ENCODE assay signal across 9 cellular contexts in genomic region chr1:212856755-212857154, GRCh38. TPM values are rescaled to one million over a fixed set of nuclear protein-coding genes. Genes with fewer than 3 reads are reported as not detected.
DNase-seq lines count a peak whose midpoint lies in the region; ATAC-seq, FAIRE-seq and TF ChIP-seq lines count a peak whose summit lies in the region.
"Had no signal": no experiment of that assay in that cellular context is flagged by ENCODE, and none has a peak within 500 bp of the region (broad histone marks: within the 10 kb centered on the region; RNA-seq: fewer than 3 reads in every experiment).

No MANE protein-coding gene starts in this region.

- H3K36me3 ChIP-seq in A673 (ENCODE audit: insufficient read depth, low read length, poor library complexity, severe bottlenecking) = no peaks in the 10 kb centered on the region
- H3K36me3 ChIP-seq in WERI-Rb-1 = peaks cover 32% of the 10 kb centered on the region

- H3K27ac ChIP-seq in A673 (ENCODE audit: low read depth, low read length, poor library complexity, severe bottlenecking) = no peak overlapping the region
- peak overlapping the region; percentile 94 for H3K27ac ChIP-seq in WERI-Rb-1

- CTCF ChIA-PET in A673 (lab: Charles Lee) = no interaction called here

- H3K27ac Mint-ChIP-seq in memory B cell = no peak overlapping the region

- H3K27me3 ChIP-seq in A673 (replicated peaks; ENCODE audit: insufficient read depth, low read depth, low read length, poor library complexity) = no peaks in the 10 kb centered on the region
- H3K27me3 ChIP-seq in WERI-Rb-1 (ENCODE audit: insufficient read depth, low read depth, severe bottlenecking) = no peaks in the 10 kb centered on the region

- ATAC-seq in memory B cell (ENCODE audit: low read depth) = no peak
- ATAC-seq in HG02885 (IDR thresholded peaks at IDR 0.05; ENCODE audit: poor library complexity, unreplicated experiment) = no peak

- H3K9me3 ChIP-seq in A673 (ENCODE audit: low read depth, low read length, poor library complexity, severe bottlenecking) = no peaks in the 10 kb centered on the region
- H3K9me3 ChIP-seq in WERI-Rb-1 (ENCODE audit: severe bottlenecking) = no peaks in the 10 kb centered on the region

- intact Hi-C loops in A673 (cut with micrococcal nuclease; ENCODE audit: unreplicated experiment) (loop anchor here (5.0 kb wide), 1 partner anchor 64 kb away; the partner anchor contains the start of genes NSL1 and TATDN3), posterior vena cava (cut with DNase I) (no loop called here)

- peaks cover 10% of the 10 kb centered on the region for H3K4me1 Mint-ChIP-seq in memory B cell

- DNase-seq in A673 (ENCODE audit: low spot score) (no peak), GM12892 (ENCODE audit: insufficient read length) (no peak), WERI-Rb-1 (no peak), memory B cell (ENCODE audit: low spot score in 2 of 2) (no peak), posterior vena cava (ENCODE audit: low spot score) (no peak), NCI-H2196 (lab: John Stamatoyannopoulos, UW; ENCODE audit: unreplicated experiment) (no peak), amygdala (lab: John Stamatoyannopoulos, UW) (no peak)

- no peak for TF ChIP-seq POLR2A in GM12892 (IDR thresholded peaks at IDR 0.05; ENCODE audit: low read depth, low read length)

- peaks cover 11% of the 10 kb centered on the region for H3K36me3 Mint-ChIP-seq in memory B cell

- H3K4me1 ChIP-seq in A673 (ENCODE audit: insufficient read depth, low read length, poor library complexity, severe bottlenecking) = peaks cover 8% of the 10 kb centered on the region

- H3K4me3 ChIP-seq in A673 (ENCODE audit: low read depth, low read length, poor library complexity, severe bottlenecking) (peak overlapping the region; percentile 85), WERI-Rb-1 (ENCODE audit: low read depth, low read length) (peak overlapping the region; percentile 81)

- peaks cover 1% of the 10 kb centered on the region for H3K9me3 Mint-ChIP-seq in memory B cell

- POLR2A ChIA-PET in A673 (lab: Charles Lee; ENCODE audit: low non-redundant PET) = no interaction called here

- TSS peak; percentile 63 for BruUV-seq in A673 (replicated peaks; lab: Mats Ljungman, UMichigan)

- FAIRE-seq in GM12892 (lab: Jason Lieb, UNC) = peak; percentile 24

- TF ChIP-seq CTCF in A673 (conservative IDR thresholded peaks at IDR 0.05; ENCODE audit: low read depth, low read length) (no peak), WERI-Rb-1 (IDR thresholded peaks at IDR 0.05; ENCODE audit: low read depth, low read length) (no peak)

- peak overlapping the region; percentile 99 for H3K4me3 Mint-ChIP-seq in memory B cell

- H3K27me3 Mint-ChIP-seq in memory B cell = no peaks in the 10 kb centered on the region

RNA-seq across cellular contexts. Expression of gene FLVCR1, which starts 1.3 kb away (rescaled TPM):
- 20.7 and 26.4 TPM in 2 replicates for total RNA-seq in A673 (2021)
- 23.4 TPM for polyA plus RNA-seq in GM12892 (2012; ENCODE audit: missing spikeins)
- total RNA-seq in posterior vena cava = 1 to 10 TPM; 5.9 to 6.7 TPM

RNA-seq across cellular contexts. Expression of gene SPATA45, which starts 9.3 kb away (rescaled TPM):
- total RNA-seq in A673 (2021) (1.1 TPM in 1 of 2 replicates, not detected in the other), posterior vena cava (not detected)
- polyA plus RNA-seq in GM12892 (2012; ENCODE audit: missing spikeins) = not detected
- total RNA-seq: esophagus mucosa had no signal
